In the genomic region with DNA sequence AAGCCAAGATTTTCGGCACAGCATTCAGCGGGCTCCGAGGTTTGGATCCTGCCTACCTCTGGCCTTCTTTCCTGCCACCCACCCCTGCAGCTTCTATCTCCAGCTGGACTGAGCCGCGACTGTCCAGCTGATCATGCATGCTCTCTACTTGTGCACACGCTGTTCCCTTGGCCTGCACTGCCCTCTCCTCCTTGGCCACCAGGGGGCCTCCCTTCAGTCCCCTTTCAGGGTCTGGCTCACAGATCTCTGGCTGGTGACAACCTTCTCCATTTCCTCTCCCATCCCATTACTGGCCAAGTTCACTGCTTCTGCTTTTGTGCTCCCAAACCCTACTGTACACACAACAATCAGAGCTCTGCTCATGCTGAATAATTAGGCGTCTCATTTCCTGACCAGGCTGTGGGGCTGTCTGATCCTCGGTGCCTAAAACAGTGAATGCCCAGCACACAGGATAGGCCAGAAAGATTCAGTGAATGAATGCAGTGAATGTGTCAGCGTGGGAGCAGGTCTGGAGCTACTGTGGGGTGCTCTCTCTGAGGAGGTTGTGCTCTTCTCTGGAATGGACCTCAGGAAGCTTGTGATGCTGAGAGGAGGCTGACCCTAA, we compare ENCODE assay signal across 8 cellular contexts.
A peak's percentile ranks its signal among the peaks of the same experiment; 100 is the strongest.
DNase-seq lines count a peak whose midpoint lies in the region; ATAC-seq and TF ChIP-seq lines count a peak whose summit lies in the region.

No MANE protein-coding gene starts in this region.

- peaks cover 12% of the 10 kb centered on the region for H3F3A ChIP-seq in GM23248 (ENCODE audit: insufficient read depth)

- intact Hi-C loops in colonic mucosa (cut with DNase I): loop anchor here (10.0 kb wide), 1 partner anchor 154 kb away; no protein-coding TSS in a partner anchor
- intact Hi-C loops in lower lobe of right lung (cut with DNase I): no loop called here

- H3K4me3 ChIP-seq in GM23248 (no peak overlapping the region), colonic mucosa (no peak overlapping the region), lower lobe of right lung (no peak overlapping the region), suprapubic skin (no peak overlapping the region)

- TF ChIP-seq CTCF in colonic mucosa (IDR thresholded peaks at IDR 0.05) (peak; percentile 90), lower lobe of right lung (IDR thresholded peaks at IDR 0.05) (peak; percentile 80), suprapubic skin (IDR thresholded peaks at IDR 0.05) (peak; percentile 54 to 78)

- peaks cover 11% of the 10 kb centered on the region for H3K4me1 ChIP-seq in GM23248 (ENCODE audit: insufficient read depth)
- H3K4me1 ChIP-seq in colonic mucosa: peaks cover 4% of the 10 kb centered on the region
- H3K4me1 ChIP-seq in lower lobe of right lung: peaks cover 59% of the 10 kb centered on the region
- peaks cover 36% of the 10 kb centered on the region for H3K4me1 ChIP-seq in suprapubic skin

- H2AFZ ChIP-seq in GM23248: no peak overlapping the region

- no peaks in the 10 kb centered on the region for H3K9me2 ChIP-seq in GM23248 (ENCODE audit: insufficient read depth)

- peak; percentile 6 for DNase-seq in NCI-H2107 treated with DMSO at 0.1 percent for 48 hours (lab: John Stamatoyannopoulos, UW; ENCODE audit: unreplicated experiment)
- no peak for DNase-seq in NCI-H2107 (lab: John Stamatoyannopoulos, UW)
- peak; percentile 73 for DNase-seq in GM23248
- DNase-seq in Kasumi-1 (lab: John Stamatoyannopoulos, UW): peak; percentile 79
- DNase-seq in SK-MEL-5 (ENCODE audit: low read depth, low spot score): peak; percentile 69
- peak; percentile 78 for DNase-seq in colonic mucosa
- peak; percentile 81 for DNase-seq in lower lobe of right lung
- DNase-seq in suprapubic skin (ENCODE audit: low spot score in 2 of 2): peak; percentile 71 to 84

- H4K20me1 ChIP-seq in GM23248 (ENCODE audit: insufficient read depth): no peaks in the 10 kb centered on the region

- H3K27me3 ChIP-seq in GM23248 (replicated peaks; ENCODE audit: insufficient read depth) (0 out of 2 replicates have a peak, but pooled peaks cover 3% of the 10 kb centered on the region), colonic mucosa (no peaks in the 10 kb centered on the region), lower lobe of right lung (ENCODE audit: low read depth) (no peaks in the 10 kb centered on the region), suprapubic skin (no peaks in the 10 kb centered on the region)

- H3K9me3 ChIP-seq in GM23248 (ENCODE audit: low read depth) (no peaks in the 10 kb centered on the region), colonic mucosa (no peaks in the 10 kb centered on the region), lower lobe of right lung (no peaks in the 10 kb centered on the region), suprapubic skin (no peaks in the 10 kb centered on the region)

- no peak for TF ChIP-seq EP300 in suprapubic skin (IDR thresholded peaks at IDR 0.05)

- in situ Hi-C loops in GM23248 (cut with MboI) (no loop called here), SK-MEL-5 (cut with HindIII; ENCODE audit: low pct_unique_long_range_greater_than_20kb, low sequenced_read_pairs) (no loop called here)

- no peak overlapping the region for H3K4me2 ChIP-seq in GM23248 (ENCODE audit: unreplicated experiment)

- H3K9ac ChIP-seq in GM23248 (no peak overlapping the region), colonic mucosa (ENCODE audit: low read depth in 2 of 2, low read length in 2 of 2) (no peak overlapping the region)

- H3K27ac ChIP-seq in GM23248 (no peak overlapping the region), colonic mucosa (no peak overlapping the region), lower lobe of right lung (no peak overlapping the region), suprapubic skin (no peak overlapping the region)

- no peak for TF ChIP-seq POLR2A in suprapubic skin (IDR thresholded peaks at IDR 0.05)

- ATAC-seq in lower lobe of right lung: peak; percentile 54 to 74

- 31 to 33% methylated on average over 9 of the region's 9 CpGs for WGBS in GM23248 (ENCODE audit: low coverage in 1 of 2, low lambda C conversion rate in 2 of 2, missing lambda C conversion rate in 2 of 2), 2 experiments
- 80% methylated on average over 9 of the region's 9 CpGs for WGBS in suprapubic skin

- H3K79me2 ChIP-seq in GM23248 (ENCODE audit: insufficient read depth): no peaks in the 10 kb centered on the region

- no peaks in the 10 kb centered on the region for H3K36me3 ChIP-seq in GM23248 (ENCODE audit: low read depth)
- H3K36me3 ChIP-seq in colonic mucosa: no peaks in the 10 kb centered on the region
- no peaks in the 10 kb centered on the region for H3K36me3 ChIP-seq in lower lobe of right lung
- H3K36me3 ChIP-seq in suprapubic skin: no peaks in the 10 kb centered on the region
